In the genomic region with DNA sequence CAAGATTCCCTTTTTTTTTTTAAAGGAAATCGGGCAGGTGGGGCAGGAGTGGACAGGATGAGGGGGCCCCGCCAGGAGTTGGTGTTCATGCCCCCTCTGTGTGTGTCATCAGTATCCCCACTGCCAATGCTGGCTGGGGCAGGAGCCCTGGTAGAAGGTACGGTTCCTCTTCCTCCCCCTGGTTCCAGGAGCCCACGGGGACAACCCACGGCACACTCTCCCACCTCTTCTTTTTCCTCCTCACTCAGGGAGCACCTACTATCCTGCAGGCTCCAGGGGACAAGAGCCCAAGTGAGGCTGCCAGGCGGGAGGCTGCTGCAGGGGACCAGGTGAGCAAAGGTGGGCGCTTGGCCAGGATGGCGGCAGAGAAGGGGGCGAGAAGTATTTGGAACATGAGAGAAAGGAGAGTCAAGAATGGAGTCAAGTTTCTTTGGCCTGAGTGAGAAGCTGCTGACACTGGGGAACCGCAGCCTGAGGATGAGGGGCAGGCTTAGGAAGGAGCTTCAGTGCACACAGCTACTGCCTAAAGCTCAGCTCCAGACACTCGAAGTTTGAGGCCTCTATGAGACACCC, we compare ENCODE assay signal across 15 cellular contexts. TPM values are rescaled to one million over a fixed set of nuclear protein-coding genes. Genes with fewer than 3 reads are reported as not detected.
DNase-seq lines count a peak whose midpoint lies in the region; ATAC-seq and TF ChIP-seq lines count a peak whose summit lies in the region.
"Had no signal": no experiment of that assay in that cellular context is flagged by ENCODE, and none has a peak within 500 bp of the region (broad histone marks: within the 10 kb centered on the region; RNA-seq: fewer than 3 reads in every experiment).

No MANE protein-coding gene starts in this region.

- in situ Hi-C loops in gastrocnemius medialis (cut with MboI; ENCODE audit: low sequenced_read_pairs in 4 of 4), result no loop called here

- no peak for TF ChIP-seq CTCF in esophagus squamous epithelium (IDR thresholded peaks at IDR 0.05)
- no peak for TF ChIP-seq CTCF in gastrocnemius medialis (IDR thresholded peaks at IDR 0.05 in 4 of 5, conservative IDR thresholded peaks at IDR 0.05 in 1 of 5)

- intact Hi-C loops in esophagus squamous epithelium (cut with DNase I), result no loop called here
- intact Hi-C loops in gastrocnemius medialis (cut with DNase I; ENCODE audit: low total_unique reads), result loop anchor here (2.0 to 5.0 kb wide), 2 partner anchors 53 to 84 kb away; no protein-coding TSS in a partner anchor

- no peak for TF ChIP-seq POLR2A in esophagus squamous epithelium (IDR thresholded peaks at IDR 0.05)
- TF ChIP-seq POLR2A in gastrocnemius medialis (IDR thresholded peaks at IDR 0.05), result no peak
- TF ChIP-seq POLR2A in erythroblast (IDR thresholded peaks at IDR 0.05; ENCODE audit: low read length), result no peak

- peaks cover 3% of the 10 kb centered on the region; the same call in 1 of the 2 replicates for H3K36me3 ChIP-seq in ACC112 (ENCODE audit: insufficient read depth, low read length)
- H3K36me3 ChIP-seq in esophagus squamous epithelium, result peaks cover 0 to 55% (median 8%) of the 10 kb centered on the region in 3 donors
- no peaks in the 10 kb centered on the region for H3K36me3 ChIP-seq in gastrocnemius medialis

- no peaks in the 10 kb centered on the region for H3K9me3 Mint-ChIP-seq in naive thymus-derived CD8-positive, alpha-beta T cell
- H3K9me3 Mint-ChIP-seq: activated naive CD4-positive, alpha-beta T cell treated with anti-CD3 and anti-CD28 coated beads for 36 hours; nephron had no signal

- POLR2A ChIA-PET in naive thymus-derived CD8-positive, alpha-beta T cell (lab: Charles Lee), result no interaction called here

- H3K9me3 ChIP-seq in esophagus squamous epithelium (no peaks in the 10 kb centered on the region), gastrocnemius medialis (no peaks in the 10 kb centered on the region)

- peak overlapping the region; percentile 99 for H3K27ac ChIP-seq in ACC112 (ENCODE audit: low read depth, low read length)
- H3K27ac ChIP-seq in esophagus squamous epithelium, result peak overlapping the region; percentile 76 to 95 (median 88)
- H3K27ac ChIP-seq in gastrocnemius medialis, result peak overlapping the region; percentile 83 to 90 (median 86)
- H3K27ac ChIP-seq: C4-2B had no signal

- H3K27me3 ChIP-seq in ACC112 (ENCODE audit: insufficient read depth, low read length), result no peaks in the 10 kb centered on the region
- no peaks in the 10 kb centered on the region for H3K27me3 ChIP-seq in esophagus squamous epithelium
- no peaks in the 10 kb centered on the region for H3K27me3 ChIP-seq in gastrocnemius medialis

- no peak overlapping the region for H3K4me3 Mint-ChIP-seq in naive thymus-derived CD8-positive, alpha-beta T cell
- H3K4me3 Mint-ChIP-seq: activated naive CD4-positive, alpha-beta T cell treated with anti-CD3 and anti-CD28 coated beads for 36 hours; nephron had no signal

- H3K36me3 Mint-ChIP-seq in naive thymus-derived CD8-positive, alpha-beta T cell, result peaks cover 0 to 63% (median 8%) of the 10 kb centered on the region in 3 donors

- peaks cover 21% of the 10 kb centered on the region for H3K4me1 ChIP-seq in ACC112 (ENCODE audit: control insufficient read depth, insufficient read depth, low read length, unreplicated experiment)
- peaks cover 18 to 84% (median 38%) of the 10 kb centered on the region in 3 donors for H3K4me1 ChIP-seq in esophagus squamous epithelium
- peaks cover 34 to 40% of the 10 kb centered on the region in 2 donors for H3K4me1 ChIP-seq in gastrocnemius medialis

- no peaks in the 10 kb centered on the region for H3K79me2 ChIP-seq in ACC112 (ENCODE audit: control insufficient read depth, insufficient read depth, low read length, unreplicated experiment)

- no peaks in the 10 kb centered on the region for H3K27me3 Mint-ChIP-seq in naive thymus-derived CD8-positive, alpha-beta T cell

- ATAC-seq in gastrocnemius medialis, result no peak
- no peak for ATAC-seq in naive thymus-derived CD8-positive, alpha-beta T cell

- DNase-seq in DMS79 treated with DMSO at 0.1 percent for 48 hours (lab: John Stamatoyannopoulos, UW) (peak; percentile 68), esophagus squamous epithelium (lab: John Stamatoyannopoulos, UW) (no peak), gastrocnemius medialis (no peak), hepatic stellate cell (ENCODE audit: low spot score) (no peak), erythroblast (lab: John Stamatoyannopoulos, UW) (no peak), activated T-cell treated with anti-CD3 and anti-CD28 coated beads for 4 hours (no peak)
- no peak for DNase-seq in naive thymus-derived CD8-positive, alpha-beta T cell
- DNase-seq: activated naive CD4-positive, alpha-beta T cell treated with anti-CD3 and anti-CD28 coated beads for 36 hours; Kasumi-1; NCI-H1436 treated with DMSO at 0.1 percent for 48 hours; NCI-H510A treated with DMSO at 0.1 percent for 48 hours; stimulated activated naive CD4-positive, alpha-beta T cell treated with Interleukin-2 at 50 U/mL for 16 hours had no signal

- no peak overlapping the region for H3K4me3 ChIP-seq in ACC112 (ENCODE audit: low read depth, low read length)
- H3K4me3 ChIP-seq in esophagus squamous epithelium, result no peak overlapping the region
- no peak overlapping the region for H3K4me3 ChIP-seq in gastrocnemius medialis

- H2AFZ ChIP-seq in ACC112 (ENCODE audit: low read length, unreplicated experiment), result no peak overlapping the region

- 73 to 83% methylated on average over 3 to 9 of the region's 11 CpGs for WGBS in esophagus squamous epithelium, 2 donors

- H3K27ac Mint-ChIP-seq in naive thymus-derived CD8-positive, alpha-beta T cell, result no peak overlapping the region

- H3K4me1 Mint-ChIP-seq in naive thymus-derived CD8-positive, alpha-beta T cell, result peaks cover 21 to 38% (median 27%) of the 10 kb centered on the region in 4 donors

RNA-seq across cellular contexts. Expression of a gene that starts 26.5 kb away (rescaled TPM):
- total RNA-seq in esophagus squamous epithelium, result 10 to 100 TPM; 11.3 to 42.2 (median 24.1) TPM
- total RNA-seq in gastrocnemius medialis, result 10 to 100 TPM; 17.1 to 39.9 (median 26.7) TPM
- 10 to 100 TPM; 51.7 to 53.6 TPM for total RNA-seq in naive thymus-derived CD8-positive, alpha-beta T cell
- 10 to 100 TPM in 2 of 3 donors, 1 to 10 TPM in 1; 9.1 to 37.3 (median 20.5) TPM for polyA plus RNA-seq in naive thymus-derived CD8-positive, alpha-beta T cell
